ENCODE assay signal across 2 cellular contexts in genomic region chr2:240151477-240152031, GRCh38.
TF ChIP-seq lines count a peak whose summit lies in the region.

No MANE protein-coding gene starts in this region.

TF ChIP-seq in H1, 55 proteins besides CTCF, POLR2A, EP300 and RAD21:
- TF ChIP-seq JUN (IDR thresholded peaks at IDR 0.05; ENCODE audit: low read depth, low read length): no peak
- no peak for TF ChIP-seq ATF3 (IDR thresholded peaks at IDR 0.05; ENCODE audit: insufficient read depth, low read depth, low read length)
- TF ChIP-seq SIRT6 (IDR thresholded peaks at IDR 0.05; ENCODE audit: low read length): no peak
- no peak for TF ChIP-seq RNF2 (IDR thresholded peaks at IDR 0.05; ENCODE audit: borderline replicate concordance, low read depth, low read length, missing control alignments, poor library complexity, severe bottlenecking)
- TF ChIP-seq HDAC6 (IDR thresholded peaks at IDR 0.05; ENCODE audit: low read depth, low read length): no peak
- no peak for TF ChIP-seq SIN3A (conservative IDR thresholded peaks at IDR 0.05 in 1 of 2, IDR thresholded peaks at IDR 0.05 in 1 of 2; ENCODE audit: low read depth in 1 of 2, low read length in 2 of 2)
- no peak for TF ChIP-seq HDAC2 (IDR thresholded peaks at IDR 0.05; ENCODE audit: borderline replicate concordance in 1 of 2, low read depth in 2 of 2, low read length in 2 of 2)
- TF ChIP-seq NRF1 (IDR thresholded peaks at IDR 0.05; ENCODE audit: low read depth, low read length): no peak
- no peak for TF ChIP-seq CHD1 (IDR thresholded peaks at IDR 0.05; ENCODE audit: low read depth, low read length)
- TF ChIP-seq TAF1 (IDR thresholded peaks at IDR 0.05; ENCODE audit: low read depth, low read length): no peak
- no peak for TF ChIP-seq MAFK (IDR thresholded peaks at IDR 0.05; ENCODE audit: low read depth, low read length)
- TF ChIP-seq, protein P1, sequence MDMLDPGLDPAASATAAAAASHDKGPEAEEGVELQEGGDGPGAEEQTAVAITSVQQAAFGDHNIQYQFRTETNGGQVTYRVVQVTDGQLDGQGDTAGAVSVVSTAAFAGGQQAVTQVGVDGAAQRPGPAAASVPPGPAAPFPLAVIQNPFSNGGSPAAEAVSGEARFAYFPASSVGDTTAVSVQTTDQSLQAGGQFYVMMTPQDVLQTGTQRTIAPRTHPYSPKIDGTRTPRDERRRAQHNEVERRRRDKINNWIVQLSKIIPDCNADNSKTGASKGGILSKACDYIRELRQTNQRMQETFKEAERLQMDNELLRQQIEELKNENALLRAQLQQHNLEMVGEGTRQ (IDR thresholded peaks at IDR 0.05; ENCODE audit: low read length): no peak
- no peak for TF ChIP-seq CEBPB (IDR thresholded peaks at IDR 0.05; ENCODE audit: low read depth, low read length)
- no peak for TF ChIP-seq JUND (IDR thresholded peaks at IDR 0.05; ENCODE audit: low read length)
- no peak for TF ChIP-seq TAF7 (optimal IDR thresholded peaks at IDR 0.05; ENCODE audit: borderline replicate concordance, low read depth, low read length)
- TF ChIP-seq RXRA (IDR thresholded peaks at IDR 0.05; ENCODE audit: insufficient read depth, low read depth, low read length): no peak
- TF ChIP-seq CHD2 (IDR thresholded peaks at IDR 0.05; ENCODE audit: low read length): no peak
- no peak for TF ChIP-seq BCL11A (IDR thresholded peaks at IDR 0.05; ENCODE audit: low read depth in 2 of 2, low read length in 2 of 2)
- no peak for TF ChIP-seq CBX5 (IDR thresholded peaks at IDR 0.05; ENCODE audit: low read depth, low read length)
- TF ChIP-seq ATF2 (IDR thresholded peaks at IDR 0.05; ENCODE audit: low read length): no peak

TF ChIP-seq in HepG2, 621 proteins besides CTCF, POLR2A, EP300 and RAD21:
- TF ChIP-seq TEAD3 (CRISPR knock-in tag; optimal IDR thresholded peaks at IDR 0.05; ENCODE audit: borderline replicate concordance) (peak; percentile 25), ARNT (IDR thresholded peaks at IDR 0.05) (no peak), ZNF607 (CRISPR knock-in tag; IDR thresholded peaks at IDR 0.05; ENCODE audit: borderline replicate concordance) (no peak), HNF4A (CRISPR knock-in tag; IDR thresholded peaks at IDR 0.05) (peak; percentile 29; the same call in 1 of the 2 replicates), ZFP90 (CRISPR knock-in tag; IDR thresholded peaks at IDR 0.05; ENCODE audit: borderline replicate concordance) (no peak), SOX6 (IDR thresholded peaks at IDR 0.05) (no peak), SOX6 (CRISPR knock-in tag; IDR thresholded peaks at IDR 0.05) (0 out of 2 replicates have a peak, but pooled peaks have one; percentile 20), PHF8 (CRISPR knock-in tag; IDR thresholded peaks at IDR 0.05) (no peak), LBX2 (CRISPR knock-in tag; IDR thresholded peaks at IDR 0.05; ENCODE audit: borderline replicate concordance) (0 out of 2 replicates have a peak, but pooled peaks have one; percentile 38), XRCC5 (optimal IDR thresholded peaks at IDR 0.05; ENCODE audit: low read length) (peak; percentile 33), SOX13 (IDR thresholded peaks at IDR 0.05) (no peak), SOX13 (CRISPR knock-in tag; conservative IDR thresholded peaks at IDR 0.05 in 1 of 2, IDR thresholded peaks at IDR 0.05 in 1 of 2) (peak in 1 of 2 experiments; percentile 61; a peak in 2 of 4 replicates), SOX5 (CRISPR knock-in tag; IDR thresholded peaks at IDR 0.05; ENCODE audit: borderline replicate concordance) (peak; percentile 59; the same call in 1 of the 2 replicates)
- TF ChIP-seq, protein P2, sequence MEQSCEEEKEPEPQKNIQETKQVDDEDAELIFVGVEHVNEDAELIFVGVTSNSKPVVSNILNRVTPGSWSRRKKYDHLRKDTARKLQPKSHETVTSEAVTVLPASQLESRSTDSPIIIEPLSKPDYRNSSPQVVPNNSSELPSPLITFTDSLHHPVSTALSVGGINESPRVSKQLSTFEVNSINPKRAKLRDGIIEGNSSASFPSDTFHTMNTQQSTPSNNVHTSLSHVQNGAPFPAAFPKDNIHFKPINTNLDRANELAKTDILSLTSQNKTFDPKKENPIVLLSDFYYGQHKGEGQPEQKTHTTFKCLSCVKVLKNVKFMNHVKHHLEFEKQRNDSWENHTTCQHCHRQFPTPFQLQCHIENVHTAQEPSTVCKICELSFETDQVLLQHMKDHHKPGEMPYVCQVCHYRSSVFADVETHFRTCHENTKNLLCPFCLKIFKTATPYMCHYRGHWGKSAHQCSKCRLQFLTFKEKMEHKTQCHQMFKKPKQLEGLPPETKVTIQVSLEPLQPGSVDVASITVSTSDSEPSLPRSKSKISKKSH (CRISPR knock-in tag; IDR thresholded peaks at IDR 0.05; ENCODE audit: borderline replicate concordance): 0 out of 2 replicates have a peak, but pooled peaks have one; percentile 63
